ENCODE assay signal across 8 cellular contexts in genomic region chr2:42792583-42793313, GRCh38. TPM values are rescaled to one million over a fixed set of nuclear protein-coding genes. Genes with fewer than 3 reads are reported as not detected.
DNase-seq lines count a peak whose midpoint lies in the region; ATAC-seq and TF ChIP-seq lines count a peak whose summit lies in the region.

Gene HAAO (minus strand): TSS chr2:42792583. CDS start chr2:42792536, 47 bp downstream.

- H3K27ac ChIP-seq in RWPE2 (ENCODE audit: poor library complexity, severe bottlenecking): no peak within 1 kb of the TSS

- peak; percentile 39 for DNase-seq in EL
- DNase-seq in RWPE2 (ENCODE audit: low spot score): no peak
- DNase-seq in fibroblast of pulmonary artery (ENCODE audit: low read depth): no peak
- DNase-seq in natural killer cell treated with Interleukin-12 subunit alpha and Interleukin-12 subunit beta and Interleukin-15 and Interleukin-18, amount 100 ng/mL, for 72 hours (ENCODE audit: low spot score): no peak
- DNase-seq in HT-29 (ENCODE audit: low spot score): no peak
- DNase-seq in activated CD4-positive, CD25-positive, alpha-beta regulatory T cell (lab: John Stamatoyannopoulos, UW): no peak

- H3K4me1 ChIP-seq in RWPE2 (ENCODE audit: insufficient read depth, poor library complexity, severe bottlenecking): peaks cover 11% of the 10 kb centered on the region

- no peaks in the 10 kb centered on the region for H3K9me3 ChIP-seq in RWPE2 (ENCODE audit: severe bottlenecking)

- no peaks in the 10 kb centered on the region for H3K36me3 ChIP-seq in RWPE2 (ENCODE audit: low read depth)

- H3K27ac Mint-ChIP-seq in natural killer cell treated with Interleukin-12 subunit alpha and Interleukin-12 subunit beta and Interleukin-15 and Interleukin-18, amount 100 ng/mL, for 72 hours: peak within 1 kb of the TSS in 1 of 2 donors; percentile 0

- ATAC-seq in GM21390 (IDR thresholded peaks at IDR 0.05; ENCODE audit: unreplicated experiment) (peak; percentile 23), RWPE2 (ENCODE audit: low read depth) (peak; percentile 55), HG02970 (IDR thresholded peaks at IDR 0.05; ENCODE audit: low FRiP score, unreplicated experiment) (no peak)
- ATAC-seq in natural killer cell treated with Interleukin-12 subunit alpha and Interleukin-12 subunit beta and Interleukin-15 and Interleukin-18, amount 100 ng/mL, for 72 hours: peak; percentile 48 to 51

- H3K4me3 Mint-ChIP-seq in natural killer cell treated with Interleukin-12 subunit alpha and Interleukin-12 subunit beta and Interleukin-15 and Interleukin-18, amount 100 ng/mL, for 72 hours: peak within 1 kb of the TSS; percentile 70

- H3K27me3 ChIP-seq in RWPE2 (ENCODE audit: insufficient read depth, poor library complexity, severe bottlenecking): peaks cover 13% of the 10 kb centered on the region

- peaks cover 14 to 21% of the 10 kb centered on the region in 2 donors for H3K4me1 Mint-ChIP-seq in natural killer cell treated with Interleukin-12 subunit alpha and Interleukin-12 subunit beta and Interleukin-15 and Interleukin-18, amount 100 ng/mL, for 72 hours (ENCODE audit: low read depth in 2 of 2)

- TF ChIP-seq CTCF in RWPE2 (IDR thresholded peaks at IDR 0.05; ENCODE audit: poor library complexity, severe bottlenecking): no peak
- TF ChIP-seq CTCF in fibroblast of pulmonary artery (IDR thresholded peaks at IDR 0.05; ENCODE audit: low read length, missing control alignments): no peak

- H3K4me3 ChIP-seq in RWPE2 (ENCODE audit: severe bottlenecking): peak within 1 kb of the TSS; percentile 25
- H3K4me3 ChIP-seq in fibroblast of pulmonary artery (replicated peaks; ENCODE audit: low read depth, low read length): peak within 1 kb of the TSS; percentile 35

- peaks cover 40 to 49% of the 10 kb centered on the region in 2 donors for H3K27me3 Mint-ChIP-seq in natural killer cell treated with Interleukin-12 subunit alpha and Interleukin-12 subunit beta and Interleukin-15 and Interleukin-18, amount 100 ng/mL, for 72 hours

- H3K36me3 Mint-ChIP-seq in natural killer cell treated with Interleukin-12 subunit alpha and Interleukin-12 subunit beta and Interleukin-15 and Interleukin-18, amount 100 ng/mL, for 72 hours: no peaks in the 10 kb centered on the region

- no peaks in the 10 kb centered on the region for H3K9me3 Mint-ChIP-seq in natural killer cell treated with Interleukin-12 subunit alpha and Interleukin-12 subunit beta and Interleukin-15 and Interleukin-18, amount 100 ng/mL, for 72 hours

RNA-seq across cellular contexts. Expression of gene HAAO, which starts in this region (rescaled TPM):
- not detected for total RNA-seq in natural killer cell treated with Interleukin-12 subunit alpha and Interleukin-12 subunit beta and Interleukin-15 and Interleukin-18, amount 100 ng/mL, for 72 hours
- not detected in 2 replicates for total RNA-seq in HT-29 (2014; rRNA removed; shearing (Covaris generic))

Comparison
In these comparisons a context has a peak if more than half of its experiments do, and no peak if none do; other contexts are left out.
1. Peak in ATAC-seq in natural killer cell treated with Interleukin-12 subunit alpha and Interleukin-12 subunit beta and Interleukin-15 and Interleukin-18, amount 100 ng/mL, for 72 hours; RNA of the gene not detected or under 1 TPM.